Comparison of ENCODE assay signal across 14 cellular contexts in genomic region chr12:51521554-51522276, GRCh38.
A peak's percentile ranks its signal among the peaks of the same experiment; 100 is the strongest.
DNase-seq lines count a peak whose midpoint lies in the region; ATAC-seq, FAIRE-seq and TF ChIP-seq lines count a peak whose summit lies in the region.
"Had no signal": no experiment of that assay in that cellular context is flagged by ENCODE, and none has a peak within 500 bp of the region (broad histone marks: within the 10 kb centered on the region; RNA-seq: fewer than 3 reads in every experiment).

No MANE protein-coding gene starts in this region.

- H3K27me3 ChIP-seq in A673 (replicated peaks; ENCODE audit: insufficient read depth, low read depth, low read length, poor library complexity) (no peaks in the 10 kb centered on the region), RWPE2 (ENCODE audit: insufficient read depth, poor library complexity, severe bottlenecking) (no peaks in the 10 kb centered on the region), esophagus squamous epithelium (no peaks in the 10 kb centered on the region), small intestine (ENCODE audit: control insufficient read depth in 2 of 2, insufficient read depth in 2 of 2, low read length in 2 of 2) (no peaks in the 10 kb centered on the region)
- H3K27me3 ChIP-seq: breast epithelium, sigmoid colon had no signal

- ATAC-seq in RWPE2 (ENCODE audit: low read depth) (no peak), HG03378 (IDR thresholded peaks at IDR 0.05; ENCODE audit: unreplicated experiment) (no peak), Right ventricle myocardium superior (ENCODE audit: poor library complexity) (no peak)
- ATAC-seq: activated T-helper 17 cell treated with anti-CD3 and anti-CD28 coated beads, Interleukin-2, amount 50 U/mL, for 72 hours had no signal

- intact Hi-C loops in A673 (cut with micrococcal nuclease; ENCODE audit: unreplicated experiment): no loop called here
- intact Hi-C loops in esophagus squamous epithelium (cut with DNase I): no loop called here
- intact Hi-C loops in Right ventricle myocardium superior (cut with DNase I): no loop called here

- POLR2A ChIA-PET in A673 (lab: Charles Lee; ENCODE audit: low non-redundant PET): no interaction called here

- peak; percentile 36 for TF ChIP-seq CTCF in A673 (conservative IDR thresholded peaks at IDR 0.05; ENCODE audit: low read depth, low read length)
- TF ChIP-seq CTCF in GM12864 (IDR thresholded peaks at IDR 0.05; ENCODE audit: low read depth, low read length, missing control alignments): peak; percentile 10
- TF ChIP-seq CTCF in RWPE2 (IDR thresholded peaks at IDR 0.05; ENCODE audit: poor library complexity, severe bottlenecking): peak; percentile 33
- peak; percentile 26 for TF ChIP-seq CTCF in fibroblast of mammary gland (conservative IDR thresholded peaks at IDR 0.05; ENCODE audit: control insufficient read depth, insufficient read depth, low read depth, low read length)
- peak in 1 of 6 experiments; percentile 31 for TF ChIP-seq CTCF in esophagus squamous epithelium (IDR thresholded peaks at IDR 0.05)

- CTCF ChIA-PET in A673 (lab: Charles Lee): no interaction called here

- no peaks in the 10 kb centered on the region for H3K36me3 ChIP-seq in A673 (ENCODE audit: insufficient read depth, low read length, poor library complexity, severe bottlenecking)
- no peaks in the 10 kb centered on the region for H3K36me3 ChIP-seq in RWPE2 (ENCODE audit: low read depth)
- H3K36me3 ChIP-seq in esophagus squamous epithelium: no peaks in the 10 kb centered on the region
- no peaks in the 10 kb centered on the region for H3K36me3 ChIP-seq in small intestine (ENCODE audit: control insufficient read depth in 2 of 2, insufficient read depth in 2 of 2, low read length in 2 of 2)
- H3K36me3 ChIP-seq: breast epithelium, sigmoid colon had no signal

- H3K4me1 ChIP-seq in A673 (ENCODE audit: insufficient read depth, low read length, poor library complexity, severe bottlenecking): no peaks in the 10 kb centered on the region
- H3K4me1 ChIP-seq in RWPE2 (ENCODE audit: insufficient read depth, poor library complexity, severe bottlenecking): no peaks in the 10 kb centered on the region
- no peaks in the 10 kb centered on the region for H3K4me1 ChIP-seq in esophagus squamous epithelium
- H3K4me1 ChIP-seq in small intestine (ENCODE audit: control insufficient read depth in 2 of 2, insufficient read depth in 1 of 2, low read depth in 1 of 2, low read length in 1 of 2): no peaks in the 10 kb centered on the region
- H3K4me1 ChIP-seq: breast epithelium, sigmoid colon had no signal

- BruUV-seq in A673 (replicated peaks; lab: Mats Ljungman, UMichigan): no TSS peak

- no peak for TF ChIP-seq POLR2A in esophagus squamous epithelium (IDR thresholded peaks at IDR 0.05)

- H3K27ac ChIP-seq in A673 (ENCODE audit: low read depth, low read length, poor library complexity, severe bottlenecking) (no peak overlapping the region), RWPE2 (ENCODE audit: poor library complexity, severe bottlenecking) (no peak overlapping the region), esophagus squamous epithelium (no peak overlapping the region), small intestine (ENCODE audit: low read depth in 1 of 2, low read length in 1 of 2) (no peak overlapping the region)
- H3K27ac ChIP-seq: breast epithelium, sigmoid colon had no signal

- H3K9me3 ChIP-seq in A673 (ENCODE audit: low read depth, low read length, poor library complexity, severe bottlenecking): no peaks in the 10 kb centered on the region
- H3K9me3 ChIP-seq in RWPE2 (ENCODE audit: severe bottlenecking): no peaks in the 10 kb centered on the region
- H3K9me3 ChIP-seq in esophagus squamous epithelium: no peaks in the 10 kb centered on the region
- H3K9me3 ChIP-seq in small intestine (ENCODE audit: control insufficient read depth, low read depth): no peaks in the 10 kb centered on the region
- H3K9me3 ChIP-seq: breast epithelium, sigmoid colon had no signal

- H3K4me3 ChIP-seq in A673 (ENCODE audit: low read depth, low read length, poor library complexity, severe bottlenecking): no peak overlapping the region
- H3K4me3 ChIP-seq in GM12864 (ENCODE audit: low read depth, low read length): no peak overlapping the region
- H3K4me3 ChIP-seq in RWPE2 (ENCODE audit: severe bottlenecking): no peak overlapping the region
- no peak overlapping the region for H3K4me3 ChIP-seq in fibroblast of mammary gland (ENCODE audit: control insufficient read depth, low read depth, low read length)
- no peak overlapping the region for H3K4me3 ChIP-seq in esophagus squamous epithelium
- no peak overlapping the region for H3K4me3 ChIP-seq in small intestine (ENCODE audit: low read depth in 1 of 2, low read length in 2 of 2)
- H3K4me3 ChIP-seq: breast epithelium, sigmoid colon had no signal

- DNase-seq in A673 (ENCODE audit: low spot score) (no peak), GM12864 (ENCODE audit: low read depth) (no peak), RWPE2 (ENCODE audit: low spot score) (no peak), fibroblast of mammary gland (ENCODE audit: low read depth) (peak; percentile 31), esophagus squamous epithelium (lab: John Stamatoyannopoulos, UW) (no peak), small intestine (no peak), Right ventricle myocardium superior (no peak)
- DNase-seq: activated CD4-positive, alpha-beta T cell treated with anti-CD3 and anti-CD28 coated beads for 4 hours; NCI-H1105; sigmoid colon; substantia nigra had no signal

- FAIRE-seq in small intestine (lab: Jason Lieb, UNC): no peak

- 81 to 94% methylated on average over 6 to 9 of the region's 9 CpGs for WGBS in esophagus squamous epithelium, 2 donors
- WGBS in small intestine, 3 donors: 87 to 90% (median 89%) methylated on average over 9 of the region's 9 CpGs
